Comparison of ENCODE assay signal across 19 cellular contexts in the genomic region with DNA sequence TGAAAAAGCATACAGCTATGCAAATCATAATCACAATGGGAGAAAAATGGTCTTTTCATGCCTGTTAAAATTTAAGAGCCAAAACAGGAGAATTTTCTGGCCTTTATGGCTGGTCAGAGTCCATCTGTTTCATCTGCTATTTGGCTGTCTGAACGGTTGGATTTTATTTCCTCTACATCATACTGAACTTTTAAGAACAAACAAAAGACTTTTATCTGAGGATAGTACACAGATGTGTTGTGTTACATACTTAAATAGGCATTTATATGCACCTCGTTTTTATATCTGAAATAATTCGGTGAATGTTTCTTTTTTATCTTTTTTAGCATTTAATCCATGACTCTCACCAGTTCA. TPM values are rescaled to one million over a fixed set of nuclear protein-coding genes. Genes with fewer than 3 reads are reported as not detected.
A peak's percentile ranks its signal among the peaks of the same experiment; 100 is the strongest.
DNase-seq lines count a peak whose midpoint lies in the region; ATAC-seq, FAIRE-seq and TF ChIP-seq lines count a peak whose summit lies in the region.
"Had no signal": no experiment of that assay in that cellular context is flagged by ENCODE, and none has a peak within 500 bp of the region (broad histone marks: within the 10 kb centered on the region; RNA-seq: fewer than 3 reads in every experiment).

No MANE protein-coding gene starts in this region.

- no peak overlapping the region for H2AFZ ChIP-seq in IMR-90 (replicated peaks; ENCODE audit: low read length, poor library complexity)

- ATAC-seq in IMR-90 (ENCODE audit: low read depth) (peak; percentile 62), left colon (peak; percentile 90), mucosa of descending colon (peak; percentile 82)
- ATAC-seq: CD8-positive, alpha-beta T cell had no signal

- DNase-seq in IMR-90: no peak
- no peak for DNase-seq in left colon
- no peak for DNase-seq in mucosa of descending colon
- no peak for DNase-seq in progenitor cell of endocrine pancreas (ENCODE audit: low spot score, unreplicated experiment)
- no peak for DNase-seq in activated T-cell treated with anti-CD3 and anti-CD28 coated beads, Interleukin-2, amount 50 U/mL, for 1 hour
- no peak for DNase-seq in KBM-7
- no peak for DNase-seq in NK-92 treated with Interleukin-12 subunit alpha and Interleukin-12 subunit beta, amount 100 ng/mL, for 24 hours (lab: John Stamatoyannopoulos, UW)
- DNase-seq: CD8-positive, alpha-beta T cell; COR-L47; DMS153; DMS79 treated with DMSO at 0.1 percent for 48 hours; EL had no signal

- H3K9me3 Mint-ChIP-seq in progenitor cell of endocrine pancreas (ENCODE audit: low read depth): no peaks in the 10 kb centered on the region
- H3K9me3 Mint-ChIP-seq: CD8-positive, alpha-beta T cell had no signal

- H3K36me3 ChIP-seq in IMR-90 (ENCODE audit: control insufficient read depth, insufficient read depth, low read length) (no peaks in the 10 kb centered on the region), mucosa of descending colon (ENCODE audit: low read depth) (no peaks in the 10 kb centered on the region)
- H3K36me3 ChIP-seq: HAP-1 had no signal

- H2BK120ac ChIP-seq in IMR-90 (ENCODE audit: low read depth, low read length): no peak overlapping the region

- H3K79me1 ChIP-seq in IMR-90 (ENCODE audit: low read depth in 1 of 2, low read length in 2 of 2): no peaks in the 10 kb centered on the region

- peak; percentile 5 for FAIRE-seq in colon (lab: Jason Lieb, UNC)
- FAIRE-seq: A204.1, G401.6, GM12891, H1 had no signal

- no peak overlapping the region for H4K8ac ChIP-seq in IMR-90 (ENCODE audit: low read depth in 2 of 2, low read length in 2 of 2)

- H3K4ac ChIP-seq in IMR-90 (ENCODE audit: low read depth, low read length): no peak overlapping the region

- no peaks in the 10 kb centered on the region for H3K27me3 ChIP-seq in IMR-90 (ENCODE audit: control insufficient read depth, insufficient read depth, low read length)

- no peak for TF ChIP-seq POLR2A in IMR-90 (IDR thresholded peaks at IDR 0.05; ENCODE audit: low read depth, low read length)

- no peak overlapping the region for H2BK15ac ChIP-seq in IMR-90 (ENCODE audit: low read depth, low read length)

- CTCF ChIA-PET in IMR-90 (lab: Yijun Ruan, JAX): no interaction called here

- H4K20me1 ChIP-seq in IMR-90 (ENCODE audit: insufficient read depth, low read length): no peaks in the 10 kb centered on the region

- no peak overlapping the region for H3K27ac Mint-ChIP-seq in progenitor cell of endocrine pancreas
- H3K27ac Mint-ChIP-seq: CD14-positive monocyte; CD8-positive, alpha-beta T cell had no signal

- no peak overlapping the region for H3K9ac ChIP-seq in IMR-90 (ENCODE audit: low read depth, low read length)

- dilution Hi-C loops in IMR-90 (cut with HindIII; ENCODE audit: low sequenced_read_pairs, unreplicated experiment): no loop called here

- H2BK20ac ChIP-seq in IMR-90 (ENCODE audit: low read depth, low read length): no peak overlapping the region

- H3K27ac ChIP-seq in IMR-90 (ENCODE audit: insufficient read depth, low read length): no peak overlapping the region

- no peak overlapping the region for H3K14ac ChIP-seq in IMR-90 (replicated peaks; ENCODE audit: low read depth, low read length)

- H2AK5ac ChIP-seq in IMR-90 (ENCODE audit: low read depth, low read length): no peak overlapping the region

- H3K9me3 ChIP-seq in IMR-90 (ENCODE audit: control insufficient read depth, insufficient read depth, low read length) (no peaks in the 10 kb centered on the region), mucosa of descending colon (no peaks in the 10 kb centered on the region)
- H3K9me3 ChIP-seq: HAP-1 had no signal

- no peak overlapping the region for H3K56ac ChIP-seq in IMR-90 (ENCODE audit: extremely low read depth, insufficient read depth, low read length)

- peak overlapping the region; percentile 42 for H2BK5ac ChIP-seq in IMR-90 (ENCODE audit: low read depth, low read length, poor library complexity, severe bottlenecking)

- H3K4me1 ChIP-seq in IMR-90 (ENCODE audit: control insufficient read depth, insufficient read depth, low read length) (peaks cover 5% of the 10 kb centered on the region; the same call in 1 of the 2 replicates), mucosa of descending colon (ENCODE audit: low read depth) (peaks cover 16% of the 10 kb centered on the region)
- H3K4me1 ChIP-seq: HAP-1 had no signal

- no peak for TF ChIP-seq RAD21 in IMR-90 (IDR thresholded peaks at IDR 0.05; ENCODE audit: low read length)

- TF ChIP-seq CTCF in IMR-90 (conservative IDR thresholded peaks at IDR 0.05; ENCODE audit: low read depth, low read length) (no peak), mucosa of descending colon (IDR thresholded peaks at IDR 0.05) (no peak), progenitor cell of endocrine pancreas (IDR thresholded peaks at IDR 0.05; ENCODE audit: unreplicated experiment) (no peak)

- no peak overlapping the region for H4K5ac ChIP-seq in IMR-90 (ENCODE audit: low read depth, low read length)

- intact Hi-C loops in IMR-90 (cut with micrococcal nuclease): no loop called here
- intact Hi-C loops in left colon (cut with DNase I, micrococcal nuclease): no loop called here
- intact Hi-C loops in mucosa of descending colon (cut with DNase I, micrococcal nuclease): no loop called here

- H3K36me3 Mint-ChIP-seq in progenitor cell of endocrine pancreas (ENCODE audit: insufficient read depth): no peaks in the 10 kb centered on the region
- H3K36me3 Mint-ChIP-seq: CD14-positive monocyte; CD8-positive, alpha-beta T cell had no signal

- no peak overlapping the region for H3K4me3 ChIP-seq in IMR-90 (ENCODE audit: insufficient read depth, low read depth, low read length)
- H3K4me3 ChIP-seq in mucosa of descending colon: no peak overlapping the region
- H3K4me3 ChIP-seq: HAP-1 had no signal

- WGBS in IMR-90 (ENCODE audit: extremely low coverage in 2 of 2, insufficient read length in 1 of 2), 2 experiments: no CpG with 5 or more reads among the region's 3 CpGs

- H3K4me2 ChIP-seq in IMR-90 (ENCODE audit: low read depth, low read length): no peak overlapping the region

- no peak overlapping the region for H2AK9ac ChIP-seq in IMR-90 (replicated peaks; ENCODE audit: low read depth, low read length, poor library complexity)

- H4K91ac ChIP-seq in IMR-90 (ENCODE audit: insufficient read depth, low read depth, low read length): no peak overlapping the region

- no TSS peak for BruUV-seq in IMR-90 (replicated peaks; lab: Mats Ljungman, UMichigan)

- no peaks in the 10 kb centered on the region for H3K27me3 Mint-ChIP-seq in progenitor cell of endocrine pancreas

- no peak overlapping the region for H3K18ac ChIP-seq in IMR-90 (ENCODE audit: low read depth, low read length)

- no peaks in the 10 kb centered on the region for H3K9me1 ChIP-seq in IMR-90 (ENCODE audit: insufficient read depth, low read length)

- in situ Hi-C loops in IMR-90 (cut with MboI; ENCODE audit: low sequenced_read_pairs): no loop called here
- in situ Hi-C loops in KBM-7 (cut with MboI; ENCODE audit: low pct_unique_long_range_greater_than_20kb, low sequenced_read_pairs): no loop called here

- POLR2A ChIA-PET in IMR-90 (lab: Charles Lee; ENCODE audit: unreplicated experiment): no interaction called here

- no peak overlapping the region for H3K23ac ChIP-seq in IMR-90 (ENCODE audit: low read depth, low read length)

- H3K4me1 Mint-ChIP-seq in progenitor cell of endocrine pancreas (ENCODE audit: low read depth): peaks cover 14% of the 10 kb centered on the region
- H3K4me1 Mint-ChIP-seq: CD14-positive monocyte had no signal

- no peak overlapping the region for H3K4me3 Mint-ChIP-seq in progenitor cell of endocrine pancreas (ENCODE audit: low read depth)
- H3K4me3 Mint-ChIP-seq: CD14-positive monocyte; CD8-positive, alpha-beta T cell had no signal

TF ChIP-seq in IMR-90, 13 proteins besides CTCF, POLR2A, EP300 and RAD21:
- no peak for TF ChIP-seq CEBPB (IDR thresholded peaks at IDR 0.05; ENCODE audit: low read depth, low read length)
- no peak for TF ChIP-seq SMC3 (IDR thresholded peaks at IDR 0.05; ENCODE audit: low read depth, low read length)

RNA-seq across cellular contexts. Expression of a gene that starts 18.0 kb away (rescaled TPM):
- total RNA-seq in IMR-90 (2012; rRNA removed): 27.4 and 28.1 TPM in 2 replicates
- 25.0 and 26.6 TPM in 2 replicates for polyA plus RNA-seq in IMR-90 (2012; rRNA removed)
- polyA plus RNA-seq in IMR-90 (2012; cell fraction: cytosol; rRNA removed): 8.8 and 32.0 TPM in 2 replicates
- 15.1 and 50.3 TPM in 2 replicates for polyA plus RNA-seq in IMR-90 (2012; cell fraction: nucleus; rRNA removed; ENCODE audit: low replicate concordance)
- 1 to 10 TPM; 5.3 to 6.3 TPM for total RNA-seq in left colon
- 10 to 100 TPM in 1 of 3 donors, 1 to 10 TPM in 2; 6.4 to 31.2 (median 7.7) TPM for total RNA-seq in mucosa of descending colon
- 57.0 and 61.2 TPM in 2 replicates for total RNA-seq in progenitor cell of endocrine pancreas
